Comparison of ENCODE assay signal across 18 cellular contexts in the genomic region with DNA sequence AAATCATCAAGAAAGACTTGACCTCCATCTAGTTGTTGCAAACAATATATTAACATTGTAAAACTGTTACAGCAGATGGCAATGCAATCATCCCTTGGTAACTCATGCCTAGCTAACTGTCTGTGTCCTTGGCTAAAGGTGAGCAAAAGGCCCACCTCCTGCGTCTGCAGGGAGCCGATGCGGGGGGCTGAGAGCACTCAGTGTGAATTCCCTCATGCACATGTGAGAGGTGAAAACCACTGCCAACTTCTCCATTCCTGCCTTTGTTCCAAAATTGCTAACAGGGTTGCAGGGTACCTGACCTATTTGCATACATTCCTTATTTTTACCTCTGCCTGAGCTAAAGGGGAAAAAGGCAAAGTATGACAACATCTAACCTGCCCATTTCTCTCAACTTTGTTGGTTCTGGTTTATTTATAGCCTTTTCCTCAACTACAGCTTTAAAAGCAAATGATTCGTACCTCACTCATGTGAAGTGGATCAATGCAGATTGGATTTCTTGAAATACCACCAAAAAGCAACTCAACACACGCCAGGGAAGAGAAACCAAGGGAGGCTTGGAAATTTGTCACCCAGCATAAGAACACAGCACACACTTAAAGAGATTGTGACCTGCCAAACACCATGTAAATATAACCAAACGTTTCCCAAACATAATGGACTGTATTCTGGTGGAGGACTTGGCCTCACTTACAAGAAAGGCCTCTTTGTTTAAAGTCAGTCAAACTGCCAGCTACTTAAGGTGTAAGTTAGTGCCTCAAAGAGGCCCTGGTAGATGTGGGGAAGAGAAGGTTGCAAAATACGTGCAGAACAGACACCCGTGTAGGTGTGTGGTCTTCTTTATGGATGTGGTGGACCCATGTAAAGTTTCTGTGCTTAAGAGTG.
DNase-seq lines count a peak whose midpoint lies in the region; TF ChIP-seq lines count a peak whose summit lies in the region.
"Had no signal": no experiment of that assay in that cellular context is flagged by ENCODE, and none has a peak within 500 bp of the region (broad histone marks: within the 10 kb centered on the region; RNA-seq: fewer than 3 reads in every experiment).

No MANE protein-coding gene starts in this region.

- no peak overlapping the region for H2AK5ac ChIP-seq in trophoblast cell (ENCODE audit: low read length)

- H3K79me1 ChIP-seq in trophoblast cell (ENCODE audit: low read length) = peaks cover 2% of the 10 kb centered on the region

- H3K27ac ChIP-seq in hepatocyte (peak overlapping the region; percentile 47), trophoblast cell (ENCODE audit: low read depth, low read length) (peak overlapping the region; percentile 8)
- H3K27ac ChIP-seq in effector memory CD4-positive, alpha-beta T cell (ENCODE audit: insufficient read depth, low read length, poor library complexity, severe bottlenecking) = no peak overlapping the region
- H3K27ac ChIP-seq: parathyroid adenoma, thoracic aorta had no signal

- no peaks in the 10 kb centered on the region for H3K36me3 ChIP-seq in hepatocyte (replicated peaks; ENCODE audit: insufficient read depth, low read depth)
- H3K36me3 ChIP-seq in trophoblast cell (ENCODE audit: control insufficient read depth in 1 of 2, insufficient read depth in 2 of 2, low read length in 2 of 2) = peaks cover 0 to 4% of the 10 kb centered on the region in 2 experiments
- no peaks in the 10 kb centered on the region for H3K36me3 ChIP-seq in effector memory CD4-positive, alpha-beta T cell (ENCODE audit: control insufficient read depth, insufficient read depth, low read length)
- H3K36me3 ChIP-seq: MG63, thoracic aorta had no signal

- H2AFZ ChIP-seq in hepatocyte (no peak overlapping the region), trophoblast cell (ENCODE audit: insufficient read depth, low read length, poor library complexity) (no peak overlapping the region)
- H2AFZ ChIP-seq: parathyroid adenoma had no signal

- H2BK12ac ChIP-seq in trophoblast cell (ENCODE audit: low read length) = peak overlapping the region; percentile 8

- H4K12ac ChIP-seq in trophoblast cell (ENCODE audit: low read depth, low read length) = no peak overlapping the region

- no peak overlapping the region for H3K18ac ChIP-seq in trophoblast cell (ENCODE audit: low read length)

- H3K4me1 ChIP-seq in hepatocyte (ENCODE audit: insufficient read depth) (peaks cover 30% of the 10 kb centered on the region), trophoblast cell (ENCODE audit: control insufficient read depth in 1 of 2, insufficient read depth in 2 of 2, low read length in 2 of 2) (peaks cover 2 to 13% of the 10 kb centered on the region in 2 experiments)
- H3K4me1 ChIP-seq in effector memory CD4-positive, alpha-beta T cell (ENCODE audit: control insufficient read depth, insufficient read depth, low read length, poor library complexity, severe bottlenecking) = no peaks in the 10 kb centered on the region
- H3K4me1 ChIP-seq: parathyroid adenoma had no signal

- H3K9ac ChIP-seq in trophoblast cell (ENCODE audit: low read length) = no peak overlapping the region
- H3K9ac ChIP-seq: parathyroid adenoma had no signal

- H3K27me3 ChIP-seq in hepatocyte (no peaks in the 10 kb centered on the region), trophoblast cell (ENCODE audit: insufficient read depth, low read length) (no peaks in the 10 kb centered on the region)
- H3K27me3 ChIP-seq in effector memory CD4-positive, alpha-beta T cell (replicated peaks; ENCODE audit: control insufficient read depth, insufficient read depth, low read length, poor library complexity, severe bottlenecking) = no peaks in the 10 kb centered on the region
- H3K27me3 ChIP-seq: MG63 had no signal

- H3K4me2 ChIP-seq in hepatocyte (no peak overlapping the region), trophoblast cell (ENCODE audit: low read length) (no peak overlapping the region)

- in situ Hi-C loops in G401 (cut with HindIII; ENCODE audit: low sequenced_read_pairs) = no loop called here
- in situ Hi-C loops in SK-MEL-5 (cut with HindIII; ENCODE audit: low pct_unique_long_range_greater_than_20kb, low sequenced_read_pairs) = no loop called here

- H3K9me3 ChIP-seq in hepatocyte (ENCODE audit: low read depth) (no peaks in the 10 kb centered on the region), trophoblast cell (ENCODE audit: insufficient read depth, low read depth, low read length) (no peaks in the 10 kb centered on the region)
- H3K9me3 ChIP-seq in effector memory CD4-positive, alpha-beta T cell (ENCODE audit: control insufficient read depth, low read length) = no peaks in the 10 kb centered on the region
- H3K9me3 ChIP-seq: MG63, thoracic aorta had no signal

- H4K91ac ChIP-seq in trophoblast cell (ENCODE audit: low read depth, low read length) = peak overlapping the region; percentile 42

- no peak overlapping the region for H3K4ac ChIP-seq in trophoblast cell (ENCODE audit: low read depth, low read length)

- no peak overlapping the region for H3K23ac ChIP-seq in trophoblast cell (ENCODE audit: low read length)

- WGBS in hepatocyte (ENCODE audit: low lambda C conversion rate, missing lambda C conversion rate) = 72% methylated on average over 8 of the region's 8 CpGs
- WGBS in trophoblast cell (ENCODE audit: extremely low coverage, insufficient coverage, insufficient read length) = no CpG with 5 or more reads among the region's 8 CpGs

- no peak overlapping the region for H3K14ac ChIP-seq in trophoblast cell (ENCODE audit: low read length)

- H2BK5ac ChIP-seq in trophoblast cell (ENCODE audit: low read depth, low read length, poor library complexity) = peak overlapping the region; percentile 21

- H3K9me2 ChIP-seq in hepatocyte (replicated peaks; ENCODE audit: insufficient read depth) = no peaks in the 10 kb centered on the region

- H4K8ac ChIP-seq in trophoblast cell (ENCODE audit: low read depth, low read length) = peak overlapping the region; percentile 54

- peak; percentile 30 for DNase-seq in G401 (ENCODE audit: low spot score)
- DNase-seq in SK-MEL-5 (ENCODE audit: low read depth, low spot score) = peak; percentile 54
- no peak for DNase-seq in hepatocyte (ENCODE audit: low spot score)
- no peak for DNase-seq in trophoblast cell
- no peak for DNase-seq in effector memory CD4-positive, alpha-beta T cell
- DNase-seq in HPDE6-E6E7 (ENCODE audit: extremely low spot score) = no peak
- DNase-seq in activated effector memory CD4-positive, alpha-beta T cell treated with Interleukin-2 at 50 U/mL for 16 hours = no peak
- DNase-seq: activated CD4-positive, alpha-beta T cell treated with anti-CD3 and anti-CD28 coated beads, Interleukin-2, amount 10 ng/mL, durations not matched to agents 24 days and 14 days; activated CD8-positive, alpha-beta memory T cell treated with anti-CD3 and anti-CD28 coated beads, Interleukin-2, amount 10 ng/mL, durations not matched to agents 7 days and 5 days; activated naive CD8-positive, alpha-beta T cell treated with anti-CD3 and anti-CD28 coated beads, Interleukin-2, amount 10 ng/mL, durations not matched to agents 7 days and 5 days; CD4-positive, alpha-beta memory T cell; DMS79; naive thymus-derived CD4-positive, alpha-beta T cell; NCI-H1417 treated with DMSO at 0.1 percent for 48 hours; T-cell had no signal

- H3K79me2 ChIP-seq in hepatocyte (no peaks in the 10 kb centered on the region), trophoblast cell (ENCODE audit: control insufficient read depth, insufficient read depth, low read length, poor library complexity) (no peaks in the 10 kb centered on the region)
- H3K79me2 ChIP-seq: parathyroid adenoma had no signal

- H2BK120ac ChIP-seq in trophoblast cell (ENCODE audit: insufficient read depth, low read length, poor library complexity) = peak overlapping the region; percentile 37

- H4K20me1 ChIP-seq in hepatocyte (ENCODE audit: insufficient read depth, poor library complexity, severe bottlenecking) = no peaks in the 10 kb centered on the region

- TF ChIP-seq CTCF in hepatocyte (IDR thresholded peaks at IDR 0.05; ENCODE audit: poor library complexity) = no peak

- H3K4me3 ChIP-seq in hepatocyte (no peak overlapping the region), trophoblast cell (ENCODE audit: low read depth, low read length) (no peak overlapping the region)
- no peak overlapping the region for H3K4me3 ChIP-seq in effector memory CD4-positive, alpha-beta T cell (ENCODE audit: insufficient read depth, low read depth, low read length, poor library complexity, severe bottlenecking)
- H3K4me3 ChIP-seq: MG63, thoracic aorta had no signal

Comparison
In these comparisons a context has a peak if more than half of its experiments do, and no peak if none do; other contexts are left out.
1. DNase-seq: peak in G401 (single experiment) and SK-MEL-5 (single experiment); none in hepatocyte (single experiment), trophoblast cell (0 of 2), effector memory CD4-positive, alpha-beta T cell (0 of 3), HPDE6-E6E7 (single experiment) and activated effector memory CD4-positive, alpha-beta T cell treated with Interleukin-2 at 50 U/mL for 16 hours (single experiment).